ENCODE assay signal across 13 cellular contexts in the genomic region with DNA sequence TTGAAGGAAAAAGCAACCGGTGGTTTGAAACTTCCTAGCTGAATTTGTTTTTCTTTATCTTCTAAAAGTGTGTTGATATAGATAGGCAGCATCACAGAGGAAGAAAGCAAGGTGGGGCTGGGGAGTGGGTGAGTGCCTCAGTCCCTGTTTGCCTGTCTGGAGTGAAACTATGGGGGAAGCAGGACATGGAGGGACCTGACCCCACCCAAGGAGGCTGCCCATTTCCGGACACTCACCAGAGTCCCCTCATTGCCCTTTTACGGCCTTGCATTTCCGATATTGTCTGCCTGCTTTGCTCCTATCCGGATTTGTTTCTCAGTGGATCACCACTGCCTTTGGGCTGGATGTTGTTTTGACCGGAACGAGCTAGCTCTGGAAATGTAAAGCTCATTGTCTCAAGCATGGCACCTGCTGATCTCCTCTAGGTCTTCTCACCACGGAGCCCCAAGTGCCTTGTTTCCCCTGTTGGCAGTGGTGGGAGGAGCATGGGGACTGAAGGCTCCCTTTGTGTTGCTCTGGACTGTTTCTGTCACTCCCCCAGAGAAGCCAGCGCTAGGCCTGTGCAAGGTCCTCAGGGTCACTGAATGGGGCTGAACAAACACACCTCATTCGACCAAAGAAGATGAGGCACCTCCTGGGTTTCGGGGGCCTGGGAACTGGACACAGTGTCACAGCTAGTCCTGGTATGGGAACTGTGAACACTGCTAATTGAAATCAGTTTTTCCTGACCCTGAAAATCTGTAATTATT. TPM values are rescaled to one million over a fixed set of nuclear protein-coding genes. Genes with fewer than 3 reads are reported as not detected.
DNase-seq lines count a peak whose midpoint lies in the region; ATAC-seq and TF ChIP-seq lines count a peak whose summit lies in the region.
"Had no signal": no experiment of that assay in that cellular context is flagged by ENCODE, and none has a peak within 500 bp of the region (broad histone marks: within the 10 kb centered on the region; RNA-seq: fewer than 3 reads in every experiment).

No MANE protein-coding gene starts in this region.

- H3K27me3 ChIP-seq in esophagus muscularis mucosa: peaks cover 0 to 5% (median 0%) of the 10 kb centered on the region in 4 donors

- TF ChIP-seq EP300 in esophagus muscularis mucosa (IDR thresholded peaks at IDR 0.05): no peak

- H3K4me1 Mint-ChIP-seq in nephron: peaks cover 38% of the 10 kb centered on the region
- H3K4me1 Mint-ChIP-seq: B cell had no signal

- peaks cover 21% of the 10 kb centered on the region for H3K36me3 Mint-ChIP-seq in nephron (ENCODE audit: low read depth)

- DNase-seq in ELF-1 (ENCODE audit: low read depth, low spot score) (peak; percentile 67), NCI-H526 (lab: John Stamatoyannopoulos, UW) (peak; percentile 38 to 71), esophagus muscularis mucosa (ENCODE audit: extremely low spot score) (no peak), NCI-H524 (lab: John Stamatoyannopoulos, UW) (no peak)
- DNase-seq in activated CD4-positive, alpha-beta T cell treated with anti-CD3 and anti-CD28 coated beads, Interleukin-2, amount 50 U/mL, for 4 hours: no peak
- DNase-seq: activated CD4-positive, alpha-beta memory T cell treated with anti-CD3 and anti-CD28 coated beads, Interleukin-2, amount 10 ng/mL, durations not matched to agents 7 days and 5 days; KG1; NCI-H226 had no signal

- H3K9me3 Mint-ChIP-seq in nephron: no peaks in the 10 kb centered on the region
- H3K9me3 Mint-ChIP-seq: activated CD4-positive, alpha-beta memory T cell treated with anti-CD3 and anti-CD28 coated beads, Interleukin-2, amount 10 ng/mL, durations not matched to agents 7 days and 5 days; stimulated activated naive CD8-positive, alpha-beta T cell treated with anti-CD3 and anti-CD28 coated beads, Interleukin-15, Interleukin-2, amounts not matched to agents 100 ng/mL and 50 ng/mL, for 24 hours had no signal

- H3K4me3 Mint-ChIP-seq in nephron: peak overlapping the region in 1 of 3 experiments; percentile 22
- H3K4me3 Mint-ChIP-seq: activated CD4-positive, alpha-beta memory T cell treated with anti-CD3 and anti-CD28 coated beads, Interleukin-2, amount 10 ng/mL, durations not matched to agents 7 days and 5 days; B cell; stimulated activated naive CD8-positive, alpha-beta T cell treated with anti-CD3 and anti-CD28 coated beads, Interleukin-15, Interleukin-2, amounts not matched to agents 100 ng/mL and 50 ng/mL, for 24 hours had no signal

- peaks cover 0 to 4% (median 2%) of the 10 kb centered on the region in 4 donors for H3K4me1 ChIP-seq in esophagus muscularis mucosa

- H3K36me3 ChIP-seq in esophagus muscularis mucosa: no peaks in the 10 kb centered on the region

- H3K9me3 ChIP-seq in esophagus muscularis mucosa: no peaks in the 10 kb centered on the region

- intact Hi-C loops in esophagus muscularis mucosa (cut with DNase I): no loop called here

- no peak for TF ChIP-seq CTCF in esophagus muscularis mucosa (IDR thresholded peaks at IDR 0.05)
- no peak for TF ChIP-seq CTCF in nephron (IDR thresholded peaks at IDR 0.05; ENCODE audit: unreplicated experiment in 3 of 3)

- H3K27me3 Mint-ChIP-seq in nephron (ENCODE audit: low read depth): peaks cover under 1% of the 10 kb centered on the region

- H3K4me3 ChIP-seq in esophagus muscularis mucosa: no peak overlapping the region

- no peak for ATAC-seq in HG03432 (IDR thresholded peaks at IDR 0.05; ENCODE audit: unreplicated experiment)
- no peak for ATAC-seq in GM21515 (IDR thresholded peaks at IDR 0.05; ENCODE audit: unreplicated experiment)

- H3K27ac ChIP-seq in esophagus muscularis mucosa (replicated peaks in 1 of 4): peak overlapping the region in 3 of 4 donors; percentile 15 to 30 (median 27)

- no peak for TF ChIP-seq POLR2A in esophagus muscularis mucosa (IDR thresholded peaks at IDR 0.05; ENCODE audit: low read depth)

- 78% methylated on average over 11 of the region's 11 CpGs for WGBS in esophagus muscularis mucosa

- peak overlapping the region; percentile 42 to 75 (median 54) for H3K27ac Mint-ChIP-seq in nephron
- H3K27ac Mint-ChIP-seq: activated CD4-positive, alpha-beta memory T cell treated with anti-CD3 and anti-CD28 coated beads, Interleukin-2, amount 10 ng/mL, durations not matched to agents 7 days and 5 days; B cell; stimulated activated naive CD8-positive, alpha-beta T cell treated with anti-CD3 and anti-CD28 coated beads, Interleukin-15, Interleukin-2, amounts not matched to agents 100 ng/mL and 50 ng/mL, for 24 hours had no signal

RNA-seq across cellular contexts. Expression of a gene that starts 7.0 kb away (rescaled TPM):
- 1 to 10 TPM; 3.0 to 5.2 (median 3.6) TPM for total RNA-seq in esophagus muscularis mucosa
- total RNA-seq: activated CD4-positive, alpha-beta memory T cell treated with anti-CD3 and anti-CD28 coated beads, Interleukin-2, amount 10 ng/mL, durations not matched to agents 7 days and 5 days had no signal

Comparison
In these comparisons a context has a peak if more than half of its experiments do, and no peak if none do; other contexts are left out.
1. DNase-seq: peak in ELF-1 (single experiment) and NCI-H526 (2 of 2); none in esophagus muscularis mucosa (single experiment), activated CD4-positive, alpha-beta T cell treated with anti-CD3 and anti-CD28 coated beads, Interleukin-2, amount 50 U/mL, for 4 hours (0 of 2) and NCI-H524 (0 of 2).